In genomic region chr4:113179996-113180395, GRCh38 we compare ENCODE assay signal across 23 cellular contexts.
DNase-seq lines count a peak whose midpoint lies in the region; ATAC-seq and TF ChIP-seq lines count a peak whose summit lies in the region.
"Had no signal": no experiment of that assay in that cellular context is flagged by ENCODE, and none has a peak within 500 bp of the region (broad histone marks: within the 10 kb centered on the region; RNA-seq: fewer than 3 reads in every experiment).

No MANE protein-coding gene starts in this region.

- H3K27ac ChIP-seq in PC-3 (ENCODE audit: low read length) = no peak overlapping the region
- H3K27ac ChIP-seq in GM23338 (ENCODE audit: low read depth) = no peak overlapping the region
- H3K27ac ChIP-seq: 22Rv1, esophagus muscularis mucosa, upper lobe of left lung had no signal

- H3K36me3 ChIP-seq in PC-3 (ENCODE audit: low read depth, low read length) (no peaks in the 10 kb centered on the region), GM23338 (ENCODE audit: insufficient read depth) (no peaks in the 10 kb centered on the region)
- H3K36me3 ChIP-seq: esophagus muscularis mucosa, upper lobe of left lung had no signal

- no TSS peak for BruUV-seq in PC-3 (replicated peaks; lab: Mats Ljungman, UMichigan)

- no peaks in the 10 kb centered on the region for H3K27me3 Mint-ChIP-seq in GM23338 (ENCODE audit: insufficient read depth, low read depth, poor library complexity)

- H4K20me1 ChIP-seq in PC-3 (ENCODE audit: low read length) (no peaks in the 10 kb centered on the region), GM23338 (replicated peaks; ENCODE audit: insufficient read depth) (no peaks in the 10 kb centered on the region)

- no peak overlapping the region for H3K27ac Mint-ChIP-seq in GM23338
- H3K27ac Mint-ChIP-seq: CD14-positive monocyte; T-helper 1 cell treated with Interleukin-12 subunit alpha and Interleukin-12 subunit beta and Interleukin-4 antibody, amounts not matched to agents 30 μg/mL and 1 μg/mL, for 36 hours had no signal

- peak; percentile 2 for DNase-seq in DMS 273 (lab: John Stamatoyannopoulos, UW; ENCODE audit: unreplicated experiment)
- DNase-seq in DMS 273 treated with DMSO at 0.1 percent for 48 hours (lab: John Stamatoyannopoulos, UW) = no peak
- no peak for DNase-seq in PC-3
- DNase-seq in fibroblast of mammary gland (ENCODE audit: low read depth) = peak; percentile 67
- peak; percentile 19 for DNase-seq in skeletal muscle cell (ENCODE audit: low read depth)
- no peak for DNase-seq in GM10266 (ENCODE audit: extremely low spot score)
- no peak for DNase-seq in GM23338 (ENCODE audit: low spot score)
- DNase-seq in activated CD4-positive, alpha-beta T cell treated with anti-CD3 and anti-CD28 coated beads, Interleukin-2, amount 50 U/mL, for 4 hours = no peak
- DNase-seq: activated effector memory CD4-positive, alpha-beta T cell treated with anti-CD3 and anti-CD28 coated beads, Interleukin-2, amount 50 U/mL, for 16 hours; anterior cingulate cortex; dermis blood vessel endothelial cell; DMS79 treated with DMSO at 0.1 percent for 48 hours; NCI-H1436 treated with DMSO at 0.1 percent for 48 hours; posterior cingulate gyrus; SHP77 treated with DMSO at 0.1 percent for 48 hours; stimulated activated CD4-positive, alpha-beta T cell treated with anti-CD3 and anti-CD28 coated beads, Interleukin-15, amount 100 ng/mL, for 24 hours; stimulated activated naive CD4-positive, alpha-beta T cell treated with Interleukin-2 at 50 U/mL for 16 hours; upper lobe of left lung had no signal

- H3F3A ChIP-seq in PC-3 (ENCODE audit: low read length, unreplicated experiment) (no peaks in the 10 kb centered on the region), GM23338 (replicated peaks; ENCODE audit: low read depth) (no peaks in the 10 kb centered on the region)

- H2AFZ ChIP-seq in PC-3 (ENCODE audit: low read length) (no peak overlapping the region), GM23338 (no peak overlapping the region)

- CTCF ChIA-PET in PC-3 (lab: Charles Lee) = no interaction called here

- H3K79me2 ChIP-seq in PC-3 (ENCODE audit: low read length) (no peaks in the 10 kb centered on the region), GM23338 (replicated peaks; ENCODE audit: insufficient read depth) (no peaks in the 10 kb centered on the region)

- POLR2A ChIA-PET in PC-3 (lab: Charles Lee; ENCODE audit: unreplicated experiment) = no interaction called here

- TF ChIP-seq CTCF in PC-3 (conservative IDR thresholded peaks at IDR 0.05; ENCODE audit: low read depth, low read length) (no peak), fibroblast of mammary gland (conservative IDR thresholded peaks at IDR 0.05; ENCODE audit: control insufficient read depth, insufficient read depth, low read depth, low read length) (no peak), GM10266 (IDR thresholded peaks at IDR 0.05; ENCODE audit: control insufficient read depth, insufficient read depth, low read depth, missing control alignments) (no peak), GM23338 (conservative IDR thresholded peaks at IDR 0.05; ENCODE audit: low read depth in 2 of 2) (no peak)

- H3K36me3 Mint-ChIP-seq in GM23338 (ENCODE audit: low read depth) = peaks cover 8% of the 10 kb centered on the region; the same call in 2 of the 3 replicates
- H3K36me3 Mint-ChIP-seq: CD14-positive monocyte had no signal

- H3K9ac ChIP-seq in PC-3 (ENCODE audit: low read length) = no peak overlapping the region

- no peaks in the 10 kb centered on the region for H3K4me1 Mint-ChIP-seq in GM23338
- H3K4me1 Mint-ChIP-seq: CD14-positive monocyte had no signal

- no peak overlapping the region for H3K4me2 ChIP-seq in PC-3 (ENCODE audit: low read length)
- no peak overlapping the region for H3K4me2 ChIP-seq in GM23338

- H3K9me2 ChIP-seq in PC-3 (replicated peaks; ENCODE audit: low read length) (no peaks in the 10 kb centered on the region), GM23338 (ENCODE audit: insufficient read depth) (no peaks in the 10 kb centered on the region)

- H3K27me3 ChIP-seq in PC-3 (ENCODE audit: low read length) = no peaks in the 10 kb centered on the region
- H3K27me3 ChIP-seq in GM23338 (ENCODE audit: insufficient read depth) = no peaks in the 10 kb centered on the region
- H3K27me3 ChIP-seq: esophagus muscularis mucosa, upper lobe of left lung had no signal

- H3K4me3 ChIP-seq in PC-3 (ENCODE audit: low read length) (no peak overlapping the region), fibroblast of mammary gland (ENCODE audit: control insufficient read depth, low read depth, low read length) (no peak overlapping the region), skeletal muscle cell (ENCODE audit: low read depth, low read length) (no peak overlapping the region), GM23338 (no peak overlapping the region)
- H3K4me3 ChIP-seq: esophagus muscularis mucosa, GM12878, upper lobe of left lung had no signal

- no peak overlapping the region for H3K4me3 Mint-ChIP-seq in GM23338
- H3K4me3 Mint-ChIP-seq: CD14-positive monocyte; T-helper 1 cell treated with Interleukin-12 subunit alpha and Interleukin-12 subunit beta and Interleukin-4 antibody, amounts not matched to agents 30 μg/mL and 1 μg/mL, for 36 hours had no signal

- ATAC-seq in PC-3 (peak; percentile 49), GM23338 (no peak)
- ATAC-seq: GM12878 had no signal

- no peaks in the 10 kb centered on the region; the same call in 2 of the 3 replicates for H3K9me3 Mint-ChIP-seq in GM23338
- H3K9me3 Mint-ChIP-seq: T-helper 1 cell treated with Interleukin-12 subunit alpha and Interleukin-12 subunit beta and Interleukin-4 antibody, amounts not matched to agents 30 μg/mL and 1 μg/mL, for 36 hours had no signal

- H3K4me1 ChIP-seq in PC-3 (ENCODE audit: insufficient read depth, low read length) (no peaks in the 10 kb centered on the region), GM23338 (ENCODE audit: insufficient read depth) (no peaks in the 10 kb centered on the region)
- H3K4me1 ChIP-seq: upper lobe of left lung had no signal

- intact Hi-C loops in PC-3 (cut with micrococcal nuclease) = loop anchor here (1.0 kb wide), 1 partner anchor 74 kb away; no protein-coding TSS in a partner anchor

- no peaks in the 10 kb centered on the region for H3K9me3 ChIP-seq in PC-3 (ENCODE audit: low read length)
- H3K9me3 ChIP-seq: upper lobe of left lung had no signal

TF ChIP-seq in GM23338, 12 proteins besides CTCF, POLR2A, EP300 and RAD21:
- TF ChIP-seq NANOG (IDR thresholded peaks at IDR 0.05; ENCODE audit: borderline replicate concordance) (no peak), ZNF331 (CRISPR knock-in tag; IDR thresholded peaks at IDR 0.05; ENCODE audit: low read depth) (no peak), JUNB (IDR thresholded peaks at IDR 0.05; ENCODE audit: unreplicated experiment) (no peak)

Comparison
In these comparisons a context has a peak if more than half of its experiments do, and no peak if none do; other contexts are left out.
1. DNase-seq: peak in DMS 273 (single experiment), fibroblast of mammary gland (single experiment) and skeletal muscle cell (single experiment); none in DMS 273 treated with DMSO at 0.1 percent for 48 hours (single experiment), PC-3 (single experiment), GM10266 (single experiment), GM23338 (single experiment) and activated CD4-positive, alpha-beta T cell treated with anti-CD3 and anti-CD28 coated beads, Interleukin-2, amount 50 U/mL, for 4 hours (0 of 2).